Comparison of ENCODE assay signal across 1 cellular context in the genomic region with DNA sequence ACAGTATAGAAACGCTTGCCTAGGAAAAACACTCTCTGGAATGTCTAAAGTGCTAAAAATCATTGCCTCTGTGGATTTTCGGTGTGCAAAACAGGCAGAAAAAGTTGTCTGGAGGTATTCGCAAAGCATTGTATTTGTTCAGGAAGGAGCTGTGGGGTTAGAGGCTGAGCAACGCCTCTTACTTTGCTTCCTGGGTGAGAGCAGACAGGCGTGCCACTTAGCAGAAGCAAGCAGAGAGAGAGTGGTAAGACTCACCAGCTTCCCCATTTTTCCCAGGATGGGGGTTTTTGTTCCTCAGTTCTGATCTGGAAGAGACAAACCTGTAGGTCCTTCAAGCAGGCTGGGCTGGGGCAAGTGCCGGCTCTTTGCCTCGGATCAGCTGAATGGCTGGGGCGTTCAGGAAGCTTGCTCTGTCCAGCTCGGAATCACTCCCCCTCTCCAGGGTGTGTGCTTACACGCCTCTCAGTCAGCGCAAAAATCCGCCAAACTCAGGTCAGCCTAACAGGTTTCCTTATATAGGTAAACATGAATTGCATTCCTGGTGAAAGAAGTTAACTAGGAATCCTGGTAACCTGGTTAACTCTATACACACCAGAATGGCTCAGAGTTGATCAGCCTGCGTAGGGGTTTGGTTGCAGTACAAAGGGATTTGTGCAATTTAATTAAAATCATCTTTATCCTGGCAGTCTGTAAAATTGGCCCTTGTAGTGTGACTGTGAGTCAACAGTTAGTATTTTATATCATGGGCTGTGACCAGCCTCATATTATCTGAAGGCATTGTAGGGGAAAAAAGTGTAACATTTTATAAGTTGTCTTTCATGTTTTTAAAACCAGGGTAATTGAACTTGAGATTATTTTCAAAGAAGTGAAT.
A peak's percentile ranks its signal among the peaks of the same experiment; 100 is the strongest.
TF ChIP-seq lines count a peak whose summit lies in the region.

No MANE protein-coding gene starts in this region.

TF ChIP-seq in H1, 55 proteins besides CTCF, POLR2A, EP300 and RAD21 (continued from another document):
- TF ChIP-seq TAF1 (IDR thresholded peaks at IDR 0.05; ENCODE audit: low read depth, low read length) (0 out of 2 replicates have a peak, but pooled peaks have one; percentile 30), BRCA1 (IDR thresholded peaks at IDR 0.05; ENCODE audit: low read depth, low read length) (peak; percentile 17; the same call in 1 of the 2 replicates)
TF ChIP-seq in H1: peak in this region for 3.
